8 cellular contexts compared by ENCODE assay signal in the genomic region with DNA sequence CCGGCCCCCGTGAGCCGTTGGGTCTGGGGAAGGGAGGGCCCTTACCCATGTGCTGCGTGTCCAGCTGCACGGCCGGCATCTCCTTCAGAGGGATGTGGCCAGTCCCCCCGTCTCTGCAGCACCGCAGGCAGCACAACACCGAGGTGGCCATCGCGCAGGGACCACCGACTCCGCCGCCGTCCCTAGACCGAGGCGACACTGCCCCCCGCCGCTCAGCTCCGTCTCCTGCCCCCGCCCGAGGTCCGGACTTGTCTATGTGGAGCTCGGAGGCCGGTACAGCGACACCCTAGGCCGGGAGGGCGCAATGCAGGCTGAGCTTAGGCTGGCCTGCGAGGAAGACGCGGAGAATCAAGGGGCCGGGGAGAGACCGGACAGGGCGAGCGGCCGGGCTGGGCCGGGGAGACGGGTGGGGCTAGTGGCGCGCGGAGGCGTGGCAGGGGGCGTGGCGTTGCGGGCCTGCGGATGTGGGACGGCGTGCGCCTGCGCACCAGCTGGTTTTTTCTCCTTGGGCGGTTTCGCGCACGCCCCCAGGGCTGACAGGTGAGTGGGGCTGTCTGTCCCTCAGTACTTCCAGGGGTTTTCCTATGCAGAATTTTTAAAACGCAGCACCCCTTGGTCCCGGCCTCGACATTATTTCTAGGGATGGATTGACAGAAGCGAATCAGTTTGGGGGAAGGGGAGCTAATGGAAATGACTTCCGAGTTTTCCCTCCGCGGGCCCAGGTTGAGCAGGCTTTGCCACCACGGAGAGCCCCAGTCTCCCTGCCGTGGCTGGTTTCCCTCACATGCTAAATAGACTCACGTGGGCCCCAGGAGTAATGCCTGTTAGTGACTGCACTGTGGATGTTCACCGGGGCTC. TPM values are rescaled to one million over a fixed set of nuclear protein-coding genes. Genes with fewer than 3 reads are reported as not detected.
DNase-seq lines count a peak whose midpoint lies in the region; ATAC-seq and TF ChIP-seq lines count a peak whose summit lies in the region.

A gene with protein sequence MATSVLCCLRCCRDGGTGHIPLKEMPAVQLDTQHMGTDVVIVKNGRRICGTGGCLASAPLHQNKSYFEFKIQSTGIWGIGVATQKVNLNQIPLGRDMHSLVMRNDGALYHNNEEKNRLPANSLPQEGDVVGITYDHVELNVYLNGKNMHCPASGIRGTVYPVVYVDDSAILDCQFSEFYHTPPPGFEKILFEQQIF (minus strand): TSS at position 256 of the 858 bp plus-strand sequence. CDS start 105 bp downstream, at position 151.

- TF ChIP-seq CTCF in H9 (conservative IDR thresholded peaks at IDR 0.05) = peak; percentile 91
- peak; percentile 82 for TF ChIP-seq CTCF in Loucy (conservative IDR thresholded peaks at IDR 0.05; ENCODE audit: low read length)
- TF ChIP-seq CTCF in RWPE2 (IDR thresholded peaks at IDR 0.05; ENCODE audit: poor library complexity, severe bottlenecking) = peak; percentile 94
- peak; percentile 93 to 98 (median 97) for TF ChIP-seq CTCF in nephron (IDR thresholded peaks at IDR 0.05; ENCODE audit: unreplicated experiment in 3 of 3)

- H3T11ph ChIP-seq in H9 (ENCODE audit: low read length) = no peak within 1 kb of the TSS

- peak; percentile 96 for ATAC-seq in RWPE2 (ENCODE audit: low read depth)
- peak; percentile 99 for ATAC-seq in stimulated activated naive CD8-positive, alpha-beta T cell treated with anti-CD3 and anti-CD28 coated beads, Interleukin-15, Interleukin-2, amounts not matched to agents 100 U/mL and 50 U/mL, for 24 hours

- H3K4me2 ChIP-seq in H9 (ENCODE audit: insufficient read depth, insufficient read length, low read length) (peak within 1 kb of the TSS; percentile 78), Loucy (ENCODE audit: low read depth, low read length, poor library complexity, severe bottlenecking) (peak within 1 kb of the TSS; percentile 83)

- no peak within 1 kb of the TSS for H3K14ac ChIP-seq in H9 (ENCODE audit: insufficient read depth, low read length)

- DNase-seq in GDM1 (lab: John Stamatoyannopoulos, UW) (peak; percentile 99), H9 (peak; percentile 99), RWPE2 (ENCODE audit: low spot score) (peak; percentile 96), fibroblast of the conjunctiva (ENCODE audit: low read depth) (peak; percentile 97)
- peak; percentile 91 for DNase-seq in activated effector memory CD4-positive, alpha-beta T cell treated with Interleukin-2 at 50 U/mL for 16 hours
- DNase-seq in stimulated activated naive CD8-positive, alpha-beta T cell treated with anti-CD3 and anti-CD28 coated beads, Interleukin-15, Interleukin-2, amounts not matched to agents 100 U/mL and 50 U/mL, for 24 hours = peak; percentile 98

- no peak within 1 kb of the TSS for H2BK5ac ChIP-seq in H9 (ENCODE audit: insufficient read length, low read length)

- H3K9me3 ChIP-seq in H9 (ENCODE audit: control insufficient read depth, low read depth, low read length) = no peaks in the 10 kb centered on the region
- H3K9me3 ChIP-seq in Loucy (ENCODE audit: insufficient read depth, low read depth, low read length) = no peaks in the 10 kb centered on the region
- no peaks in the 10 kb centered on the region for H3K9me3 ChIP-seq in RWPE2 (ENCODE audit: severe bottlenecking)

- no peak within 1 kb of the TSS for H4K5ac ChIP-seq in H9 (ENCODE audit: insufficient read length, low read depth, low read length)

- H3K27ac ChIP-seq in H9 (ENCODE audit: insufficient read length, low read depth, low read length) = no peak within 1 kb of the TSS
- peak within 1 kb of the TSS; percentile 75 for H3K27ac ChIP-seq in RWPE2 (ENCODE audit: poor library complexity, severe bottlenecking)

- H3K27me3 ChIP-seq in H9 (ENCODE audit: insufficient read depth, low read length) = no peaks in the 10 kb centered on the region
- no peaks in the 10 kb centered on the region for H3K27me3 ChIP-seq in Loucy (ENCODE audit: insufficient read depth, low read length, poor library complexity, severe bottlenecking)
- no peaks in the 10 kb centered on the region for H3K27me3 ChIP-seq in RWPE2 (ENCODE audit: insufficient read depth, poor library complexity, severe bottlenecking)

- H3K23ac ChIP-seq in H9 (ENCODE audit: insufficient read length, low read depth, low read length) = no peak within 1 kb of the TSS

- no peak within 1 kb of the TSS for H2BK120ac ChIP-seq in H9 (ENCODE audit: low read depth, low read length, poor library complexity, severe bottlenecking)

- H3K36me3 Mint-ChIP-seq in H9 (ENCODE audit: insufficient read depth in 1 of 3, low read depth in 3 of 3) (no peaks in the 10 kb centered on the region), nephron (ENCODE audit: low read depth) (no peaks in the 10 kb centered on the region)

- no peak within 1 kb of the TSS for H2AK5ac ChIP-seq in H9 (ENCODE audit: insufficient read length, low read length)

- H3F3A ChIP-seq in Loucy (ENCODE audit: low read depth) = no peaks in the 10 kb centered on the region

- peaks cover 7 to 8% of the 10 kb centered on the region in 2 experiments for H3K4me1 Mint-ChIP-seq in H9
- peaks cover 17% of the 10 kb centered on the region for H3K4me1 Mint-ChIP-seq in nephron

- H3K4me1 ChIP-seq in H9 (ENCODE audit: insufficient read depth, low read length) (no peaks in the 10 kb centered on the region), Loucy (ENCODE audit: insufficient read depth, low read length, poor library complexity, severe bottlenecking) (peaks cover 19% of the 10 kb centered on the region), RWPE2 (ENCODE audit: insufficient read depth, poor library complexity, severe bottlenecking) (peaks cover 21% of the 10 kb centered on the region)

- no peak within 1 kb of the TSS for H3K56ac ChIP-seq in H9 (ENCODE audit: insufficient read length, low read depth, low read length)

- H3K23me2 ChIP-seq in H9 (ENCODE audit: insufficient read length, low read depth, low read length, poor library complexity, severe bottlenecking) = peaks cover 12% of the 10 kb centered on the region

- H2BK20ac ChIP-seq in H9 (ENCODE audit: low read depth, low read length, poor library complexity, severe bottlenecking) = no peak within 1 kb of the TSS

- H4K20me1 ChIP-seq in H9 (ENCODE audit: control insufficient read depth, insufficient read depth, insufficient read length) (no peaks in the 10 kb centered on the region), Loucy (ENCODE audit: insufficient read depth, low read length, poor library complexity, severe bottlenecking) (no peaks in the 10 kb centered on the region)

- no peak within 1 kb of the TSS for H4K91ac ChIP-seq in H9 (ENCODE audit: insufficient read length, low read depth, low read length)

- no peak within 1 kb of the TSS for H4K8ac ChIP-seq in H9 (replicated peaks; ENCODE audit: insufficient read length, low read depth, low read length)

- H3K27ac Mint-ChIP-seq in H9 = peak within 1 kb of the TSS in 2 of 3 experiments; percentile 92 to 94; a peak in 2 of 7 replicates
- peak within 1 kb of the TSS; percentile 72 to 90 (median 90) for H3K27ac Mint-ChIP-seq in nephron

- no peak within 1 kb of the TSS for H2BK15ac ChIP-seq in H9 (ENCODE audit: low read depth, low read length)

- H3K9me3 Mint-ChIP-seq in H9 (no peaks in the 10 kb centered on the region), nephron (no peaks in the 10 kb centered on the region)

- H2AFZ ChIP-seq in H9 (ENCODE audit: low read length) (peak within 1 kb of the TSS; percentile 22), Loucy (ENCODE audit: low read length) (peak within 1 kb of the TSS; percentile 95)

- H3K79me2 ChIP-seq in H9 (ENCODE audit: insufficient read depth, low read length) (no peaks in the 10 kb centered on the region), Loucy (ENCODE audit: insufficient read depth, low read length) (peaks cover 19% of the 10 kb centered on the region; the same call in 1 of the 2 replicates)

- H3K36me3 ChIP-seq in Loucy (ENCODE audit: insufficient read depth, low read length) (no peaks in the 10 kb centered on the region), RWPE2 (ENCODE audit: low read depth) (peaks cover 12% of the 10 kb centered on the region)

- no peak within 1 kb of the TSS for H3K9ac ChIP-seq in H9 (ENCODE audit: extremely low read depth, insufficient read length, low read length)
- H3K9ac ChIP-seq in Loucy (ENCODE audit: low read depth, low read length, poor library complexity, severe bottlenecking) = peak within 1 kb of the TSS; percentile 76

- no peaks in the 10 kb centered on the region for H3K79me1 ChIP-seq in H9 (ENCODE audit: insufficient read depth, low read depth, low read length, poor library complexity, severe bottlenecking)

- no peak within 1 kb of the TSS for H3K18ac ChIP-seq in H9 (ENCODE audit: insufficient read length, low read depth, low read length)

- H2BK12ac ChIP-seq in H9 (ENCODE audit: insufficient read length, low read depth, low read length) = no peak within 1 kb of the TSS

- H3K4me3 ChIP-seq in Loucy (ENCODE audit: low read length, poor library complexity, severe bottlenecking) (peak within 1 kb of the TSS; percentile 92), RWPE2 (ENCODE audit: severe bottlenecking) (peak within 1 kb of the TSS; percentile 71)

- H3K4ac ChIP-seq in H9 (ENCODE audit: low read depth, low read length) = no peak within 1 kb of the TSS

- peaks cover 14% of the 10 kb centered on the region for H3K27me3 Mint-ChIP-seq in H9 (ENCODE audit: low read depth)
- no peaks in the 10 kb centered on the region for H3K27me3 Mint-ChIP-seq in nephron (ENCODE audit: low read depth)

- no peaks in the 10 kb centered on the region for H3K9me2 ChIP-seq in Loucy (replicated peaks; ENCODE audit: low read depth, low read length)

- WGBS in H9 (ENCODE audit: extremely low coverage, insufficient read length, low lambda C conversion rate) = no CpG with 5 or more reads among the region's 65 CpGs

- H3K4me3 Mint-ChIP-seq in H9 (peak within 1 kb of the TSS; percentile 93), nephron (peak within 1 kb of the TSS; percentile 96 to 100 (median 97))

RNA-seq across cellular contexts. Expression of the gene that starts here (rescaled TPM):
- 1.8 and 2.4 TPM in 2 replicates for total RNA-seq in H9 (2021)
